ENCODE assay signal across 15 cellular contexts in genomic region chr16:58042001-58042885, GRCh38. TPM values are rescaled to one million over a fixed set of nuclear protein-coding genes. Genes with fewer than 3 reads are reported as not detected.
DNase-seq lines count a peak whose midpoint lies in the region; FAIRE-seq and TF ChIP-seq lines count a peak whose summit lies in the region.
"Had no signal": no experiment of that assay in that cellular context is flagged by ENCODE, and none has a peak within 500 bp of the region (broad histone marks: within the 10 kb centered on the region; RNA-seq: fewer than 3 reads in every experiment).

No MANE protein-coding gene starts in this region.

- H2BK5ac ChIP-seq in H1 (ENCODE audit: low read depth, low read length), result no peak overlapping the region

- H3K23ac ChIP-seq in H1 (ENCODE audit: insufficient read length), result no peak overlapping the region

- 93% methylated on average over 20 of the region's 22 CpGs; no CpG with 5 or more reads in 1 of the 2 experiments for WGBS in H1 (ENCODE audit: extremely low coverage in 1 of 2, insufficient coverage in 1 of 2, insufficient read length in 1 of 2, insufficient replicate concordance in 2 of 2, low coverage in 1 of 2, low lambda C conversion rate in 2 of 2, missing lambda C conversion rate in 1 of 2), 2 experiments

- intact Hi-C loops in posterior vena cava (cut with DNase I), result loop anchor here in 1 of 2 donors (5.0 kb wide), 1 partner anchor 1070 kb away; no protein-coding TSS in a partner anchor

- TF ChIP-seq RAD21 in H1 (IDR thresholded peaks at IDR 0.05 in 1 of 2, conservative IDR thresholded peaks at IDR 0.05 in 1 of 2; ENCODE audit: low read depth in 2 of 2, low read length in 2 of 2), result no peak

- H3K27me3 ChIP-seq in H1 (replicated peaks in 1 of 4; ENCODE audit: control insufficient read depth in 3 of 4, extremely low read depth in 1 of 4, insufficient read depth in 3 of 4, low read length in 3 of 4), result no peaks in the 10 kb centered on the region

- H3K27ac ChIP-seq in H1 (ENCODE audit: low read depth, low read length), result no peak overlapping the region
- H3K27ac ChIP-seq: HL-60 had no signal

- H3K23me2 ChIP-seq in H1 (ENCODE audit: low read depth, low read length), result no peaks in the 10 kb centered on the region

- no peak for TF ChIP-seq POLR2A in H1 (IDR thresholded peaks at IDR 0.05; ENCODE audit: control extremely low read depth in 1 of 2, low read depth in 2 of 2, low read length in 2 of 2)

- H2AK5ac ChIP-seq in H1 (ENCODE audit: low read depth, low read length), result no peak overlapping the region

- H2BK12ac ChIP-seq in H1 (ENCODE audit: low read depth, low read length), result no peak overlapping the region

- TF ChIP-seq CTCF in GM10266 (IDR thresholded peaks at IDR 0.05; ENCODE audit: control insufficient read depth, insufficient read depth, low read depth, missing control alignments), result no peak
- no peak for TF ChIP-seq CTCF in H1 (IDR thresholded peaks at IDR 0.05; ENCODE audit: control extremely low read depth in 1 of 3, insufficient read depth in 1 of 3, low read depth in 1 of 3, low read length in 3 of 3)

- no peak overlapping the region for H2AFZ ChIP-seq in H1 (ENCODE audit: low read length)

- peaks cover 3% of the 10 kb centered on the region; the same call in 1 of the 2 replicates for H3K79me1 ChIP-seq in H1 (ENCODE audit: low read depth, low read length)

- no peak overlapping the region for H3K4me2 ChIP-seq in H1 (ENCODE audit: insufficient read depth in 1 of 2, low read depth in 2 of 2, low read length in 2 of 2)

- 0 out of 2 replicates have a peak overlapping the region, but pooled peaks have one; percentile 14 for H4K8ac ChIP-seq in H1 (ENCODE audit: extremely low read depth, insufficient read depth, low read length)

- H3K9ac ChIP-seq in H1 (replicated peaks in 1 of 4; ENCODE audit: extremely low read depth in 1 of 4, low read depth in 3 of 4, low read length in 3 of 4), result no peak overlapping the region

- no peak overlapping the region for H4K91ac ChIP-seq in H1 (replicated peaks; ENCODE audit: insufficient read length, low read length)

- peaks cover 0 to 5% of the 10 kb centered on the region in 2 experiments for H4K20me1 ChIP-seq in H1 (replicated peaks in 1 of 2; ENCODE audit: control insufficient read depth in 1 of 2, insufficient read depth in 2 of 2, low read length in 2 of 2)

- peaks cover 0 to 7% (median 1%) of the 10 kb centered on the region in 4 experiments; a peak in 4 of 7 replicates for H3K4me1 ChIP-seq in H1 (replicated peaks in 1 of 4; ENCODE audit: control insufficient read depth in 3 of 4, insufficient read depth in 4 of 4, low read length in 3 of 4)

- H3K4me3 ChIP-seq in H1 (ENCODE audit: extremely low read depth in 1 of 4, insufficient read depth in 2 of 4, low read depth in 3 of 4, low read length in 4 of 4), result no peak overlapping the region

- H3K9me3 ChIP-seq in H1 (ENCODE audit: insufficient read depth in 2 of 2, low read depth in 1 of 2, low read length in 1 of 2), result no peaks in the 10 kb centered on the region

- H2BK20ac ChIP-seq in H1 (ENCODE audit: low read length), result no peak overlapping the region

- CTCF ChIA-PET in H1 (lab: Charles Lee; ENCODE audit: partially characterized antibody), result interaction anchor here (0.7 to 1.4 kb wide), 4 partner anchors 9 to 54 kb away, joined by 3 read pairs; no protein-coding TSS in a partner anchor

- DNase-seq in GM10266 (ENCODE audit: extremely low spot score) (peak; percentile 12), HTR-8/SVneo (ENCODE audit: insufficient read length, low spot score) (no peak), H1 (ENCODE audit: low read depth in 1 of 2, low spot score in 2 of 2) (no peak), posterior vena cava (ENCODE audit: low spot score) (peak; percentile 78), NOMO-1 treated with DMSO at 0.1 percent for 48 hours (lab: John Stamatoyannopoulos, UW; ENCODE audit: unreplicated experiment) (no peak), RPMI8226 (no peak), ecto neural progenitor cell (ENCODE audit: low spot score) (no peak)
- DNase-seq: CD8-positive, alpha-beta memory T cell; DMS53; GF-D8; KG1 had no signal

- H4K5ac ChIP-seq in H1 (ENCODE audit: insufficient read length, low read depth, low read length), result no peak overlapping the region

- H3K36me3 ChIP-seq in H1 (ENCODE audit: control insufficient read depth in 2 of 4, insufficient read depth in 4 of 4, low read length in 3 of 4), result peaks cover 4 to 45% (median 16%) of the 10 kb centered on the region in 4 experiments; a peak in 5 of 8 replicates

- no peak overlapping the region for H2BK120ac ChIP-seq in H1 (replicated peaks; ENCODE audit: low read depth, low read length)

- no peak overlapping the region for H3K14ac ChIP-seq in H1 (ENCODE audit: insufficient read length)

- peak; percentile 48 for FAIRE-seq in HTR-8/SVneo (lab: Jason Lieb, UNC)
- no peak for FAIRE-seq in H1 (lab: Jason Lieb, UNC)
- FAIRE-seq: GM19239, H54 had no signal

- H2BK15ac ChIP-seq in H1 (ENCODE audit: low read length), result no peak overlapping the region

- no peak overlapping the region for H3K4ac ChIP-seq in H1 (replicated peaks; ENCODE audit: insufficient read length, low read depth, low read length)

- TF ChIP-seq EP300 in H1 (IDR thresholded peaks at IDR 0.05; ENCODE audit: borderline replicate concordance in 1 of 2, low read depth in 2 of 2, low read length in 2 of 2), result no peak

- H3K79me2 ChIP-seq in H1 (ENCODE audit: control insufficient read depth in 1 of 2, insufficient read depth in 2 of 2, low read length in 2 of 2), result no peaks in the 10 kb centered on the region

- H3K18ac ChIP-seq in H1 (ENCODE audit: extremely low read depth, low read length), result no peak overlapping the region

- no peak overlapping the region for H3K56ac ChIP-seq in H1 (replicated peaks; ENCODE audit: insufficient read length, low read depth, low read length)

- POLR2A ChIA-PET in H1 (lab: Charles Lee; ENCODE audit: partially characterized antibody), result no interaction called here

TF ChIP-seq in H1, 55 proteins besides CTCF, POLR2A, EP300 and RAD21 (continues in another document):
- no peak for TF ChIP-seq BRCA1 (IDR thresholded peaks at IDR 0.05; ENCODE audit: low read depth, low read length)
- TF ChIP-seq JUND (IDR thresholded peaks at IDR 0.05; ENCODE audit: low read length), result no peak
- no peak for TF ChIP-seq USF2 (IDR thresholded peaks at IDR 0.05; ENCODE audit: low read length)
- no peak for TF ChIP-seq CTBP2 (IDR thresholded peaks at IDR 0.05; ENCODE audit: borderline replicate concordance, insufficient read depth, insufficient read length, low read length)
- no peak for TF ChIP-seq POU5F1 (IDR thresholded peaks at IDR 0.05; ENCODE audit: low read depth, low read length)
- TF ChIP-seq EZH2 (IDR thresholded peaks at IDR 0.05; ENCODE audit: low read depth, low read length, severe bottlenecking), result no peak

RNA-seq across cellular contexts. Expression of gene MMP15, which starts 16.7 kb away (rescaled TPM):
- 42.2 and 44.0 TPM in 2 replicates for total RNA-seq in H1 (2021; fragmentation: NEBNext Ultra II Directional; extraction: Animal tissue kit (Norgen Biotek cat#: 25700))
- 38.5 and 64.8 TPM in 2 replicates for polyA plus RNA-seq in H1 (2011; rRNA removed)
- 34.8 TPM for polyA plus RNA-seq in H1 (2011; cell fraction: cytosol; rRNA removed)
- polyA plus RNA-seq in H1 (2011; cell fraction: nucleus; rRNA removed), result 47.7 TPM
- 21.6 to 36.4 TPM (median 33.6 TPM) in 4 replicates for polyA plus RNA-seq in H1 (2012, experiment 1 of 2)
- polyA plus RNA-seq in H1 (2012, experiment 2 of 2), result 33.8 TPM
- 50.5 TPM for polyA plus RNA-seq in H1 (2013, experiment 1 of 2)
- polyA plus RNA-seq in H1 (2013, experiment 2 of 2), result 46.8 TPM
- polyA minus RNA-seq in H1 (2011; rRNA and poly(A)+ RNA removed), result 17.8 and 18.2 TPM in 2 replicates
- 39.2 TPM for polyA minus RNA-seq in H1 (2011; cell fraction: cytosol; rRNA and poly(A)+ RNA removed)
- 20.9 TPM for polyA minus RNA-seq in H1 (2011; cell fraction: nucleus; rRNA and poly(A)+ RNA removed)
- total RNA-seq in posterior vena cava, result 1 to 10 TPM; 4.4 to 5.8 TPM
- polyA plus RNA-seq: IgD-negative memory B cell had no signal

RNA-seq across cellular contexts. Expression of gene USB1, which starts 41.0 kb away (rescaled TPM):
- 65.4 and 72.9 TPM in 2 replicates for total RNA-seq in H1 (2021; fragmentation: NEBNext Ultra II Directional; extraction: Animal tissue kit (Norgen Biotek cat#: 25700))
- polyA plus RNA-seq in H1 (2011; rRNA removed), result 75.9 and 81.0 TPM in 2 replicates
- 70.6 TPM for polyA plus RNA-seq in H1 (2011; cell fraction: cytosol; rRNA removed)
- polyA plus RNA-seq in H1 (2011; cell fraction: nucleus; rRNA removed), result 50.0 TPM
- 66.1 to 74.2 TPM (median 69.6 TPM) in 4 replicates for polyA plus RNA-seq in H1 (2012, experiment 1 of 2)
- polyA plus RNA-seq in H1 (2012, experiment 2 of 2), result 55.9 TPM
- 47.0 TPM for polyA plus RNA-seq in H1 (2013, experiment 1 of 2)
- 48.2 TPM for polyA plus RNA-seq in H1 (2013, experiment 2 of 2)
- polyA minus RNA-seq in H1 (2011; rRNA and poly(A)+ RNA removed), result 59.7 and 77.6 TPM in 2 replicates
- 85.1 TPM for polyA minus RNA-seq in H1 (2011; cell fraction: cytosol; rRNA and poly(A)+ RNA removed)
- 41.5 TPM for polyA minus RNA-seq in H1 (2011; cell fraction: nucleus; rRNA and poly(A)+ RNA removed)
- total RNA-seq in posterior vena cava, result 10 to 100 TPM; 34.1 to 39.0 TPM

RNA-seq across cellular contexts. Expression of gene ZNF319, which starts 41.8 kb away (rescaled TPM):
- total RNA-seq in H1 (2021; fragmentation: NEBNext Ultra II Directional; extraction: Animal tissue kit (Norgen Biotek cat#: 25700)), result 5.0 and 5.5 TPM in 2 replicates
- polyA plus RNA-seq in H1 (2011; rRNA removed), result 3.3 and 5.5 TPM in 2 replicates
- polyA plus RNA-seq in H1 (2011; cell fraction: cytosol; rRNA removed), result 3.2 TPM
- 6.8 TPM for polyA plus RNA-seq in H1 (2011; cell fraction: nucleus; rRNA removed)
- polyA plus RNA-seq in H1 (2012, experiment 1 of 2), result 2.8 to 3.7 TPM (median 3.5 TPM) in 4 replicates
- 3.1 TPM for polyA plus RNA-seq in H1 (2012, experiment 2 of 2)
- 4.2 TPM for polyA plus RNA-seq in H1 (2013, experiment 1 of 2)
- 4.9 TPM for polyA plus RNA-seq in H1 (2013, experiment 2 of 2)
- polyA minus RNA-seq in H1 (2011; rRNA and poly(A)+ RNA removed), result 5.2 and 6.1 TPM in 2 replicates
- 5.2 TPM for polyA minus RNA-seq in H1 (2011; cell fraction: cytosol; rRNA and poly(A)+ RNA removed)
- polyA minus RNA-seq in H1 (2011; cell fraction: nucleus; rRNA and poly(A)+ RNA removed), result 6.0 TPM
- 1 to 10 TPM; 7.1 to 7.5 TPM for total RNA-seq in posterior vena cava

Comparison
In these comparisons a context has a peak if more than half of its experiments do, and no peak if none do; other contexts are left out.
1. DNase-seq: peak in GM10266 (single experiment) and posterior vena cava (single experiment); none in HTR-8/SVneo (single experiment), H1 (0 of 2), NOMO-1 treated with DMSO at 0.1 percent for 48 hours (single experiment), RPMI8226 (single experiment) and ecto neural progenitor cell (single experiment).